ENCODE assay signal across 25 cellular contexts in genomic region chr1:166176416-166176815, GRCh38. TPM values are rescaled to one million over a fixed set of nuclear protein-coding genes. Genes with fewer than 3 reads are reported as not detected.
"Had no signal": no experiment of that assay in that cellular context is flagged by ENCODE, and none has a peak within 500 bp of the region (broad histone marks: within the 10 kb centered on the region; RNA-seq: fewer than 3 reads in every experiment).

No MANE protein-coding gene starts in this region.

- H3K27ac ChIP-seq: ascending aorta, cardiac muscle cell, colonic mucosa, neutrophil, right lobe of liver, uterus had no signal

- H3K36me3 ChIP-seq: ascending aorta, cardiac muscle cell, colonic mucosa, neutrophil, right lobe of liver, uterus had no signal

- H3K27me3 ChIP-seq: ascending aorta, colonic mucosa, right lobe of liver, uterus had no signal

- H3K36me3 Mint-ChIP-seq: activated CD8-positive, alpha-beta memory T cell treated with anti-CD3 and anti-CD28 coated beads, Interleukin-2, amount 10 ng/mL, durations not matched to agents 7 days and 5 days; activated naive CD4-positive, alpha-beta T cell treated with anti-CD3 and anti-CD28 coated beads, Interleukin-2, amount 50 U/mL, for 24 hours; brain; T-cell; type B pancreatic cell had no signal

- H3K27ac Mint-ChIP-seq: activated CD4-positive, alpha-beta memory T cell treated with anti-CD3 and anti-CD28 coated beads, Interleukin-2, amount 10 ng/mL, durations not matched to agents 7 days and 5 days; activated CD4-positive, alpha-beta T cell treated with anti-CD3 and anti-CD28 coated beads, Interleukin-2, amount 10 ng/mL, durations not matched to agents 7 days and 5 days; activated CD8-positive, alpha-beta memory T cell treated with anti-CD3 and anti-CD28 coated beads, Interleukin-2, amount 10 ng/mL, durations not matched to agents 7 days and 5 days; activated naive CD4-positive, alpha-beta T cell treated with anti-CD3 and anti-CD28 coated beads, Interleukin-2, amount 50 U/mL, for 24 hours; brain; nephron progenitor cell; T-cell; type B pancreatic cell had no signal

- DNase-seq: activated CD4-positive, alpha-beta memory T cell treated with anti-CD3 and anti-CD28 coated beads, Interleukin-2, amount 10 ng/mL, durations not matched to agents 7 days and 5 days; activated CD4-positive, alpha-beta T cell treated with anti-CD3 and anti-CD28 coated beads, Interleukin-2, amount 10 ng/mL, durations not matched to agents 7 days and 5 days; activated CD4-positive, CD25-positive, alpha-beta regulatory T cell; activated CD8-positive, alpha-beta memory T cell treated with anti-CD3 and anti-CD28 coated beads, Interleukin-2, amount 10 ng/mL, durations not matched to agents 7 days and 5 days; activated effector memory CD4-positive, alpha-beta T cell treated with anti-CD3 and anti-CD28 coated beads, Interleukin-2, amount 50 U/mL, for 16 hours; cerebellar nuclear complex; colonic mucosa; effector CD8-positive, alpha-beta T cell; islet precursor cell; left ventricle myocardium superior; nephron progenitor cell; right lobe of liver; stimulated activated CD4-positive, alpha-beta T cell treated with anti-CD3 and anti-CD28 coated beads, Interleukin-2, amount 100 ng/mL, for 48 hours; stimulated activated naive CD4-positive, alpha-beta T cell treated with Interleukin-2 at 50 U/mL for 16 hours; substantia nigra; T-cell; uterus had no signal

- H3K4me1 ChIP-seq: ascending aorta, colonic mucosa, right lobe of liver, uterus had no signal

- ATAC-seq: activated CD8-positive, alpha-beta memory T cell treated with anti-CD3 and anti-CD28 coated beads, Interleukin-2, amount 10 ng/mL, durations not matched to agents 7 days and 5 days; left ventricle myocardium superior; right lobe of liver; T-cell had no signal

- H3K9me3 ChIP-seq: ascending aorta, colonic mucosa, neutrophil, right lobe of liver, uterus had no signal

- H3K27me3 Mint-ChIP-seq: activated CD8-positive, alpha-beta memory T cell treated with anti-CD3 and anti-CD28 coated beads, Interleukin-2, amount 10 ng/mL, durations not matched to agents 7 days and 5 days had no signal

- H3K9me3 Mint-ChIP-seq: activated CD4-positive, alpha-beta memory T cell treated with anti-CD3 and anti-CD28 coated beads, Interleukin-2, amount 10 ng/mL, durations not matched to agents 7 days and 5 days; activated CD4-positive, alpha-beta T cell treated with anti-CD3 and anti-CD28 coated beads, Interleukin-2, amount 10 ng/mL, durations not matched to agents 7 days and 5 days; activated naive CD4-positive, alpha-beta T cell treated with anti-CD3 and anti-CD28 coated beads, Interleukin-2, amount 50 U/mL, for 24 hours; brain; nephron progenitor cell; T-cell; type B pancreatic cell had no signal

- H3K4me3 ChIP-seq: ascending aorta, cardiac muscle cell, colonic mucosa, right lobe of liver, uterus had no signal

- FAIRE-seq: frontal cortex had no signal

- H3K4me3 Mint-ChIP-seq: activated CD4-positive, alpha-beta memory T cell treated with anti-CD3 and anti-CD28 coated beads, Interleukin-2, amount 10 ng/mL, durations not matched to agents 7 days and 5 days; activated CD4-positive, alpha-beta T cell treated with anti-CD3 and anti-CD28 coated beads, Interleukin-2, amount 10 ng/mL, durations not matched to agents 7 days and 5 days; activated CD8-positive, alpha-beta memory T cell treated with anti-CD3 and anti-CD28 coated beads, Interleukin-2, amount 10 ng/mL, durations not matched to agents 7 days and 5 days; activated naive CD4-positive, alpha-beta T cell treated with anti-CD3 and anti-CD28 coated beads, Interleukin-2, amount 50 U/mL, for 24 hours; brain; nephron progenitor cell; T-cell; type B pancreatic cell had no signal

- H3K4me1 Mint-ChIP-seq: activated CD4-positive, alpha-beta memory T cell treated with anti-CD3 and anti-CD28 coated beads, Interleukin-2, amount 10 ng/mL, durations not matched to agents 7 days and 5 days; activated CD4-positive, alpha-beta T cell treated with anti-CD3 and anti-CD28 coated beads, Interleukin-2, amount 10 ng/mL, durations not matched to agents 7 days and 5 days; activated CD8-positive, alpha-beta memory T cell treated with anti-CD3 and anti-CD28 coated beads, Interleukin-2, amount 10 ng/mL, durations not matched to agents 7 days and 5 days; activated naive CD4-positive, alpha-beta T cell treated with anti-CD3 and anti-CD28 coated beads, Interleukin-2, amount 50 U/mL, for 24 hours; brain; nephron progenitor cell; T-cell had no signal

RNA-seq across cellular contexts. Expression of gene FAM78B, which starts 9.6 kb away (rescaled TPM):
- total RNA-seq: ascending aorta, epithelial cell of proximal tubule had no signal
